25 cellular contexts compared by ENCODE assay signal in genomic region chr2:71727562-71727961, GRCh38.
DNase-seq lines count a peak whose midpoint lies in the region; FAIRE-seq and TF ChIP-seq lines count a peak whose summit lies in the region.
"Had no signal": no experiment of that assay in that cellular context is flagged by ENCODE, and none has a peak within 500 bp of the region (broad histone marks: within the 10 kb centered on the region; RNA-seq: fewer than 3 reads in every experiment).

No MANE protein-coding gene starts in this region.

- no peak for TF ChIP-seq POLR2A in breast epithelium (IDR thresholded peaks at IDR 0.05)

- peaks cover 9% of the 10 kb centered on the region for H3K27me3 Mint-ChIP-seq in MCF 10A (ENCODE audit: insufficient read depth, unreplicated experiment)

- no peak overlapping the region for H3K4me3 Mint-ChIP-seq in MCF 10A (ENCODE audit: unreplicated experiment)
- H3K4me3 Mint-ChIP-seq: H9, HFFc6 had no signal

- H3K4me2 ChIP-seq in keratinocyte (ENCODE audit: control insufficient read depth, extremely low read depth, insufficient read depth, low read depth, low read length): peak overlapping the region; percentile 24

- intact Hi-C loops in breast epithelium (cut with DNase I; ENCODE audit: low total_unique reads) (no loop called here), MCF 10A (cut with micrococcal nuclease) (no loop called here), dorsolateral prefrontal cortex (cut with DNase I) (no loop called here)

- peak; percentile 13 for FAIRE-seq in bronchial epithelial cell (lab: Jason Lieb, UNC)
- no peak for FAIRE-seq in keratinocyte (lab: Jason Lieb, UNC)
- FAIRE-seq: D721Med had no signal

- H3K9me1 ChIP-seq in keratinocyte (ENCODE audit: control insufficient read depth, extremely low read depth, insufficient read depth, low read length): no peaks in the 10 kb centered on the region

- H3K9ac ChIP-seq in keratinocyte (ENCODE audit: control insufficient read depth, extremely low read depth, insufficient read depth, low read length): no peak overlapping the region

- H3K9me3 ChIP-seq in breast epithelium (peaks cover 8 to 15% of the 10 kb centered on the region in 2 donors), keratinocyte (ENCODE audit: control insufficient read depth, low read depth, low read length) (peaks cover 3% of the 10 kb centered on the region)
- H3K9me3 ChIP-seq: Peyer's patch had no signal

- no peaks in the 10 kb centered on the region for H3K4me1 Mint-ChIP-seq in MCF 10A (ENCODE audit: insufficient read depth, unreplicated experiment)
- H3K4me1 Mint-ChIP-seq: H9 had no signal

- DNase-seq in breast epithelium (ENCODE audit: low spot score in 2 of 2) (peak in 1 of 2 donors; percentile 75), MCF 10A (ENCODE audit: unreplicated experiment) (no peak), bronchial epithelial cell (ENCODE audit: low read depth) (peak; percentile 80), keratinocyte (ENCODE audit: low read depth, low spot score) (no peak), dorsolateral prefrontal cortex (no peak), DMS 273 treated with DMSO at 0.1 percent for 48 hours (lab: John Stamatoyannopoulos, UW) (no peak), coronary artery (ENCODE audit: low spot score) (no peak)
- DNase-seq in stimulated activated CD4-positive, alpha-beta T cell treated with anti-CD3 and anti-CD28 coated beads, Interleukin-12 subunit alpha, Interleukin-12 subunit beta, amount 100 ng/mL, for 4 hours: no peak
- DNase-seq: 8988T; EL; H9; HFFc6; Kasumi-1; MG63; NCI-H1092 treated with DMSO at 0.1 percent for 48 hours; NCI-H1436 treated with DMSO at 0.1 percent for 48 hours; NCI-H2029; NCI-H345; NCI-H524; NCI-H774; NK-92 treated with Interleukin-12 subunit alpha and Interleukin-12 subunit beta, amount 100 ng/mL, for 24 hours; Peyer's patch had no signal

- TF ChIP-seq CTCF in breast epithelium (IDR thresholded peaks at IDR 0.05) (no peak), MCF 10A (IDR thresholded peaks at IDR 0.05; ENCODE audit: unreplicated experiment) (no peak), bronchial epithelial cell (IDR thresholded peaks at IDR 0.05; ENCODE audit: insufficient read depth, low read length, severe bottlenecking) (no peak), keratinocyte (optimal IDR thresholded peaks at IDR 0.05 in 1 of 3, IDR thresholded peaks at IDR 0.05 in 1 of 3, conservative IDR thresholded peaks at IDR 0.05 in 1 of 3; ENCODE audit: extremely low read depth in 1 of 3, insufficient read depth in 2 of 3, low read length in 3 of 3) (no peak), dorsolateral prefrontal cortex (IDR thresholded peaks at IDR 0.05 in 54 of 56, conservative IDR thresholded peaks at IDR 0.05 in 2 of 56; ENCODE audit: low read depth in 1 of 56, partially characterized antibody in 56 of 56) (no peak), coronary artery (IDR thresholded peaks at IDR 0.05) (no peak)

- H3K79me2 ChIP-seq in keratinocyte (ENCODE audit: control insufficient read depth, insufficient read depth, low read length): no peaks in the 10 kb centered on the region

- peaks cover under 1% of the 10 kb centered on the region for H3K9me3 Mint-ChIP-seq in MCF 10A (ENCODE audit: unreplicated experiment)

- H3K27me3 ChIP-seq in breast epithelium (no peaks in the 10 kb centered on the region), bronchial epithelial cell (ENCODE audit: control insufficient read depth, insufficient read depth, low read length) (no peaks in the 10 kb centered on the region), keratinocyte (ENCODE audit: control insufficient read depth, extremely low read depth, insufficient read depth, low read length) (peaks cover 4% of the 10 kb centered on the region), dorsolateral prefrontal cortex (no peaks in the 10 kb centered on the region)
- H3K27me3 ChIP-seq: MG63, Peyer's patch, SJSA1 had no signal

- CTCF ChIA-PET in MCF 10A (lab: Yijun Ruan, JAX): no interaction called here

- BruUV-seq in MCF 10A (replicated peaks; lab: Mats Ljungman, UMichigan): no TSS peak

- H4K20me1 ChIP-seq in keratinocyte (ENCODE audit: control insufficient read depth, extremely low read depth, insufficient read depth, low read length): no peaks in the 10 kb centered on the region

- H2AFZ ChIP-seq in keratinocyte (ENCODE audit: control insufficient read depth, low read length): peak overlapping the region; percentile 18

- H3K4me1 ChIP-seq in breast epithelium: no peaks in the 10 kb centered on the region
- H3K4me1 ChIP-seq in keratinocyte (ENCODE audit: control insufficient read depth, extremely low read depth, insufficient read depth, low read length): peaks cover 7% of the 10 kb centered on the region
- H3K4me1 ChIP-seq: Peyer's patch, SJSA1 had no signal

- H3K36me3 ChIP-seq in breast epithelium: no peaks in the 10 kb centered on the region
- no peaks in the 10 kb centered on the region for H3K36me3 ChIP-seq in bronchial epithelial cell (ENCODE audit: control insufficient read depth, insufficient read depth, low read length)
- H3K36me3 ChIP-seq in keratinocyte (ENCODE audit: control insufficient read depth in 2 of 2, extremely low read depth in 1 of 2, insufficient read depth in 2 of 2, low read length in 2 of 2): no peaks in the 10 kb centered on the region
- H3K36me3 ChIP-seq: MG63, Peyer's patch, SJSA1 had no signal

- H3K36me3 Mint-ChIP-seq in MCF 10A (ENCODE audit: insufficient read depth, unreplicated experiment): no peaks in the 10 kb centered on the region

- dilution Hi-C loops in keratinocyte (cut with MboI; ENCODE audit: extremely low pct_ligation_motif_present, low sequenced_read_pairs): no loop called here

- H3K27ac ChIP-seq in breast epithelium (peak overlapping the region; percentile 70 to 79), keratinocyte (ENCODE audit: control insufficient read depth, insufficient read depth, low read length) (no peak overlapping the region), dorsolateral prefrontal cortex (no peak overlapping the region), coronary artery (no peak overlapping the region)
- H3K27ac ChIP-seq: C4-2B, Peyer's patch, SJSA1 had no signal

- H3K4me3 ChIP-seq in breast epithelium (no peak overlapping the region), bronchial epithelial cell (ENCODE audit: low read depth, low read length) (no peak overlapping the region), keratinocyte (ENCODE audit: control insufficient read depth in 2 of 3, extremely low read depth in 1 of 3, insufficient read depth in 2 of 3, low read depth in 1 of 3, low read length in 3 of 3) (no peak overlapping the region), dorsolateral prefrontal cortex (no peak overlapping the region), coronary artery (no peak overlapping the region)
- H3K4me3 ChIP-seq: MG63, Peyer's patch, SJSA1 had no signal

- no peak overlapping the region for H3K27ac Mint-ChIP-seq in MCF 10A (ENCODE audit: low read depth, unreplicated experiment)
- H3K27ac Mint-ChIP-seq: H9, HFFc6 had no signal

- POLR2A ChIA-PET in MCF 10A (lab: Yijun Ruan, JAX): no interaction called here

Comparison
In these comparisons a context has a peak if more than half of its experiments do, and no peak if none do; other contexts are left out.
1. H3K27ac ChIP-seq: peak in breast epithelium (2 of 2); none in keratinocyte (single experiment), dorsolateral prefrontal cortex (0 of 59) and coronary artery (0 of 2).